Comparison of ENCODE assay signal across 18 cellular contexts in the genomic region with DNA sequence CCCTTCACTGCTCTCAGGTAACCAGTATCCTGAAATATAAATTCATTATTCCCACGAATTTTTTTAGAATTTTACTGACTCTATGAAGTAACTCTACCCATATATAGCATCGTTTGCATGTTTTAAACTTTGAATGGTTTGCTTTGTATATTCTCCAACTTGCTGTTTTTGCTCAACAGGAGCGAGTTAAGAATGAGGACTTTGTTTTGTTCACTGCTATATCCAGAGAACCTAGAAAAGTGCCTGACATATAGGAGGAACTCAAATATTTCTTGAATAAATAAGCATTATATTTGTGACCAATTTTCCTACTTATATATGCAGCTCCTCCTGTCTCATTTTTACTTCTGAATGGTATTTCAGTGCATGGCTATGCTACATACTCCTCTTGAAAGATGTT.
"Had no signal": no experiment of that assay in that cellular context is flagged by ENCODE, and none has a peak within 500 bp of the region (broad histone marks: within the 10 kb centered on the region; RNA-seq: fewer than 3 reads in every experiment).

No MANE protein-coding gene starts in this region.

- ATAC-seq: natural killer cell; right cardiac atrium; right lobe of liver; stimulated activated effector memory CD8-positive, alpha-beta T cell treated with anti-CD3 and anti-CD28 coated beads, Interleukin-12 subunit alpha, Interleukin-12 subunit beta, amount 100 ng/mL, for 72 hours; stimulated activated naive B cell treated with anti-CD40 and anti-IgM and Interleukin-4, amounts not matched to agents 10 μg/mL and 1 μg/mL and 100 μg/mL, for 72 hours had no signal

- DNase-seq: natural killer cell; occipital lobe; ovary; right cardiac atrium; right lobe of liver; sigmoid colon; small intestine; stimulated activated CD4-positive, alpha-beta T cell treated with anti-CD3 and anti-CD28 coated beads, Interleukin-15, amount 100 ng/mL, for 24 hours; stimulated activated CD4-positive, alpha-beta T cell treated with anti-CD3 and anti-CD28 coated beads, Interleukin-2, amount 100 ng/mL, for 24 hours; stimulated activated CD4-positive, alpha-beta T cell treated with anti-CD3 and anti-CD28 coated beads, Interleukin-2, amount 100 ng/mL, for 48 hours; stimulated activated CD4-positive, alpha-beta T cell treated with anti-CD3 and anti-CD28 coated beads, Interleukin-4, amount 100 ng/mL, for 24 hours; stimulated activated naive B cell treated with anti-CD40 and anti-IgM and Interleukin-4, amounts not matched to agents 10 μg/mL and 1 μg/mL and 100 μg/mL, for 72 hours; stimulated activated naive CD4-positive, alpha-beta T cell treated with Interleukin-2 at 50 U/mL for 16 hours; stomach; thyroid gland; trophoblast cell; upper lobe of left lung had no signal
